ENCODE assay signal across 16 cellular contexts in the genomic region with DNA sequence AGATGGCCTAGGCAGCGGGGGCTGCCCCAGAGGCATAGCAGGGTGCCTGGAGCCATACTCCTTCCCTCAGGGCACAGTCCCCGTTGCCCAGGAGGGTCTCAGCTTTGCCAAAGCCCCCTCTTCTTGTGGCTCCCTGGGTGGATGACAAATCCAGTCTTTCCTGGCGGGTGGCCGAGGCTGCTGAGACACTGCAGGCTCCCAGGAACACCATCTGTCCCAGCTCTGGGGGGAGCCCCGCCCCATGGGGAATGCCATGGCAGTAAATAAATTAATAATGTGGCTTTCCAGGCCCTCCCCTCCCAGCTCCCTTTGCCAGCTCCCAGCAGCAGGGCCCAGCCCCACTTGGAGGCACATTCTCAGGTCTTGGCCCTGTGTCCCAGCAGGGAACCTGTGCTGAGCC. TPM values are rescaled to one million over a fixed set of nuclear protein-coding genes. Genes with fewer than 3 reads are reported as not detected.
A peak's percentile ranks its signal among the peaks of the same experiment; 100 is the strongest.
DNase-seq lines count a peak whose midpoint lies in the region; ATAC-seq and TF ChIP-seq lines count a peak whose summit lies in the region.
"Had no signal": no experiment of that assay in that cellular context is flagged by ENCODE, and none has a peak within 500 bp of the region (broad histone marks: within the 10 kb centered on the region; RNA-seq: fewer than 3 reads in every experiment).

No MANE protein-coding gene starts in this region.

- H3K27ac ChIP-seq in dorsolateral prefrontal cortex = peak overlapping the region in 58 of 59 donors; percentile 50 to 97 (median 84)
- H3K27ac ChIP-seq in transverse colon = peak overlapping the region; percentile 68 to 87 (median 82)

- no peak for TF ChIP-seq POLR2A in transverse colon (IDR thresholded peaks at IDR 0.05)

- H3K4me1 ChIP-seq in mucosa of descending colon (ENCODE audit: low read depth) (peaks cover 10% of the 10 kb centered on the region), transverse colon (peaks cover 47 to 70% (median 54%) of the 10 kb centered on the region in 4 donors)

- 62% methylated on average over 5 of the region's 5 CpGs; no CpG with 5 or more reads in 1 of the 2 donors for WGBS in transverse colon (ENCODE audit: low coverage in 1 of 2), 2 donors

- no peaks in the 10 kb centered on the region for H3K4me1 Mint-ChIP-seq in activated T-helper 2 cell treated with anti-CD3 and anti-CD28 coated beads, Interferon-gamma antibody, Interleukin-2, Interleukin-4, amounts not matched to agents 10 μg/mL and 5 μg/mL and 100 μg/mL, durations not matched to agents 14 hours and 24 hours and 36 hours (ENCODE audit: low read depth)
- H3K4me1 Mint-ChIP-seq: activated naive CD4-positive, alpha-beta T cell treated with anti-CD3 and anti-CD28 coated beads, Interleukin-2, amount 50 U/mL, for 24 hours had no signal

- intact Hi-C loops in dorsolateral prefrontal cortex (cut with DNase I) (no loop called here), mucosa of descending colon (cut with DNase I, micrococcal nuclease) (no loop called here), transverse colon (cut with DNase I; ENCODE audit: low total_unique reads) (no loop called here)
- intact Hi-C loops in activated T-helper 2 cell treated with anti-CD3 and anti-CD28 coated beads, Interferon-gamma antibody, Interleukin-2, Interleukin-4, amounts not matched to agents 10 μg/mL and 5 μg/mL and 100 μg/mL, durations not matched to agents 14 hours and 24 hours and 36 hours (cut with micrococcal nuclease) = no loop called here

- no peak overlapping the region for H3K4me3 Mint-ChIP-seq in activated T-helper 2 cell treated with anti-CD3 and anti-CD28 coated beads, Interferon-gamma antibody, Interleukin-2, Interleukin-4, amounts not matched to agents 10 μg/mL and 5 μg/mL and 100 μg/mL, durations not matched to agents 14 hours and 24 hours and 36 hours (ENCODE audit: low read depth)
- H3K4me3 Mint-ChIP-seq: activated CD4-positive, alpha-beta memory T cell treated with anti-CD3 and anti-CD28 coated beads, Interleukin-2, amount 10 ng/mL, durations not matched to agents 7 days and 5 days; activated naive CD4-positive, alpha-beta T cell treated with anti-CD3 and anti-CD28 coated beads, Interleukin-2, amount 50 U/mL, for 24 hours; CD8-positive, alpha-beta memory T cell; T-helper 17 cell had no signal

- H3K27me3 Mint-ChIP-seq in activated T-helper 2 cell treated with anti-CD3 and anti-CD28 coated beads, Interferon-gamma antibody, Interleukin-2, Interleukin-4, amounts not matched to agents 10 μg/mL and 5 μg/mL and 100 μg/mL, durations not matched to agents 14 hours and 24 hours and 36 hours (ENCODE audit: low read depth) = peaks cover 3% of the 10 kb centered on the region
- H3K27me3 Mint-ChIP-seq: activated naive CD4-positive, alpha-beta T cell treated with anti-CD3 and anti-CD28 coated beads, Interleukin-2, amount 50 U/mL, for 24 hours had no signal

- TF ChIP-seq EP300 in transverse colon (IDR thresholded peaks at IDR 0.05; ENCODE audit: low read depth) = no peak

- ATAC-seq in mucosa of descending colon (no peak), GM21737 (IDR thresholded peaks at IDR 0.05; ENCODE audit: unreplicated experiment) (no peak)
- ATAC-seq: left lobe of liver, T-helper 17 cell had no signal

- no peaks in the 10 kb centered on the region for H3K36me3 Mint-ChIP-seq in activated T-helper 2 cell treated with anti-CD3 and anti-CD28 coated beads, Interferon-gamma antibody, Interleukin-2, Interleukin-4, amounts not matched to agents 10 μg/mL and 5 μg/mL and 100 μg/mL, durations not matched to agents 14 hours and 24 hours and 36 hours (ENCODE audit: low read depth)
- H3K36me3 Mint-ChIP-seq: activated naive CD4-positive, alpha-beta T cell treated with anti-CD3 and anti-CD28 coated beads, Interleukin-2, amount 50 U/mL, for 24 hours; CD8-positive, alpha-beta memory T cell had no signal

- H3K27me3 ChIP-seq in dorsolateral prefrontal cortex (no peaks in the 10 kb centered on the region), transverse colon (no peaks in the 10 kb centered on the region)

- H3K27ac Mint-ChIP-seq in activated T-helper 2 cell treated with anti-CD3 and anti-CD28 coated beads, Interferon-gamma antibody, Interleukin-2, Interleukin-4, amounts not matched to agents 10 μg/mL and 5 μg/mL and 100 μg/mL, durations not matched to agents 14 hours and 24 hours and 36 hours = no peak overlapping the region
- H3K27ac Mint-ChIP-seq: activated CD4-positive, alpha-beta memory T cell treated with anti-CD3 and anti-CD28 coated beads, Interleukin-2, amount 10 ng/mL, durations not matched to agents 7 days and 5 days; activated naive CD4-positive, alpha-beta T cell treated with anti-CD3 and anti-CD28 coated beads, Interleukin-2, amount 50 U/mL, for 24 hours had no signal

- DNase-seq in NCI-H2171 treated with DMSO at 0.1 percent for 48 hours (lab: John Stamatoyannopoulos, UW) (peak; percentile 94), dorsolateral prefrontal cortex (peak in 9 of 10 donors; percentile 77 to 93 (median 83)), mucosa of descending colon (peak in 2 of 3 donors; percentile 34 to 47), transverse colon (peak; percentile 67), KBM-7 (no peak), GM10266 (ENCODE audit: extremely low spot score) (no peak)
- DNase-seq in activated T-helper 2 cell treated with anti-CD3 and anti-CD28 coated beads, Interferon-gamma antibody, Interleukin-2, Interleukin-4, amounts not matched to agents 10 μg/mL and 5 μg/mL and 100 μg/mL, durations not matched to agents 14 hours and 24 hours and 36 hours (ENCODE audit: low spot score) = no peak
- DNase-seq: activated CD4-positive, alpha-beta memory T cell treated with anti-CD3 and anti-CD28 coated beads, Interleukin-2, amount 10 ng/mL, durations not matched to agents 7 days and 5 days; CD8-positive, alpha-beta memory T cell; NCI-H2107; stimulated activated CD4-positive, alpha-beta T cell treated with anti-CD3 and anti-CD28 coated beads, Interleukin-4, amount 100 ng/mL, for 24 hours; stimulated activated naive CD4-positive, alpha-beta T cell treated with Interleukin-2 at 50 U/mL for 16 hours; T-helper 17 cell had no signal

- H3K9me3 ChIP-seq in mucosa of descending colon (no peaks in the 10 kb centered on the region), transverse colon (no peaks in the 10 kb centered on the region)

- no peaks in the 10 kb centered on the region for H3K9me3 Mint-ChIP-seq in activated T-helper 2 cell treated with anti-CD3 and anti-CD28 coated beads, Interferon-gamma antibody, Interleukin-2, Interleukin-4, amounts not matched to agents 10 μg/mL and 5 μg/mL and 100 μg/mL, durations not matched to agents 14 hours and 24 hours and 36 hours
- H3K9me3 Mint-ChIP-seq: activated CD4-positive, alpha-beta memory T cell treated with anti-CD3 and anti-CD28 coated beads, Interleukin-2, amount 10 ng/mL, durations not matched to agents 7 days and 5 days; activated naive CD4-positive, alpha-beta T cell treated with anti-CD3 and anti-CD28 coated beads, Interleukin-2, amount 50 U/mL, for 24 hours; CD8-positive, alpha-beta memory T cell had no signal

- no peak overlapping the region for H3K4me3 ChIP-seq in dorsolateral prefrontal cortex
- no peak overlapping the region for H3K4me3 ChIP-seq in mucosa of descending colon
- no peak overlapping the region for H3K4me3 ChIP-seq in transverse colon

- H3K36me3 ChIP-seq in mucosa of descending colon (ENCODE audit: low read depth) = no peaks in the 10 kb centered on the region
- no peaks in the 10 kb centered on the region for H3K36me3 ChIP-seq in transverse colon

- in situ Hi-C loops in transverse colon (cut with MboI; ENCODE audit: low pct_ligation_motif_present in 1 of 4, low pct_unique_long_range_greater_than_20kb in 1 of 4, low sequenced_read_pairs in 3 of 4) = no loop called here
- in situ Hi-C loops in KBM-7 (cut with MboI; ENCODE audit: low pct_unique_long_range_greater_than_20kb, low sequenced_read_pairs) = no loop called here

- TF ChIP-seq CTCF in dorsolateral prefrontal cortex (IDR thresholded peaks at IDR 0.05 in 54 of 56, conservative IDR thresholded peaks at IDR 0.05 in 2 of 56; ENCODE audit: low read depth in 1 of 56, partially characterized antibody in 56 of 56) = no peak
- no peak for TF ChIP-seq CTCF in mucosa of descending colon (IDR thresholded peaks at IDR 0.05)
- TF ChIP-seq CTCF in transverse colon (IDR thresholded peaks at IDR 0.05) = no peak
- no peak for TF ChIP-seq CTCF in GM10266 (IDR thresholded peaks at IDR 0.05; ENCODE audit: control insufficient read depth, insufficient read depth, low read depth, missing control alignments)

RNA-seq across cellular contexts. Expression of gene PDE2A, which starts 45.0 kb away (rescaled TPM):
- total RNA-seq in dorsolateral prefrontal cortex (100 to 1,000 TPM in 119 of 120 experiments, 10 to 100 TPM in 1; 92.8 to 412 (median 240) TPM), mucosa of descending colon (10 to 100 TPM in 1 of 3 donors, 1 to 10 TPM in 2; 7.0 to 45.9 (median 9.6) TPM), transverse colon (10 to 100 TPM in 3 of 4 donors, 1 to 10 TPM in 1; 6.6 to 41.9 (median 17.1) TPM)
- 0.44 and 0.62 TPM in 2 replicates for total RNA-seq in activated T-helper 2 cell treated with anti-CD3 and anti-CD28 coated beads, Interferon-gamma antibody, Interleukin-2, Interleukin-4, amounts not matched to agents 10 μg/mL and 5 μg/mL and 100 μg/mL, durations not matched to agents 14 hours and 24 hours and 36 hours

Comparison
In these comparisons a context has a peak if more than half of its experiments do, and no peak if none do; other contexts are left out.
1. DNase-seq: peak in NCI-H2171 treated with DMSO at 0.1 percent for 48 hours (single experiment), dorsolateral prefrontal cortex (9 of 10), mucosa of descending colon (2 of 3) and transverse colon (single experiment); none in activated T-helper 2 cell treated with anti-CD3 and anti-CD28 coated beads, Interferon-gamma antibody, Interleukin-2, Interleukin-4, amounts not matched to agents 10 μg/mL and 5 μg/mL and 100 μg/mL, durations not matched to agents 14 hours and 24 hours and 36 hours (single experiment), KBM-7 (single experiment) and GM10266 (single experiment).